Comparison of ENCODE assay signal across 1 cellular context in the genomic region with DNA sequence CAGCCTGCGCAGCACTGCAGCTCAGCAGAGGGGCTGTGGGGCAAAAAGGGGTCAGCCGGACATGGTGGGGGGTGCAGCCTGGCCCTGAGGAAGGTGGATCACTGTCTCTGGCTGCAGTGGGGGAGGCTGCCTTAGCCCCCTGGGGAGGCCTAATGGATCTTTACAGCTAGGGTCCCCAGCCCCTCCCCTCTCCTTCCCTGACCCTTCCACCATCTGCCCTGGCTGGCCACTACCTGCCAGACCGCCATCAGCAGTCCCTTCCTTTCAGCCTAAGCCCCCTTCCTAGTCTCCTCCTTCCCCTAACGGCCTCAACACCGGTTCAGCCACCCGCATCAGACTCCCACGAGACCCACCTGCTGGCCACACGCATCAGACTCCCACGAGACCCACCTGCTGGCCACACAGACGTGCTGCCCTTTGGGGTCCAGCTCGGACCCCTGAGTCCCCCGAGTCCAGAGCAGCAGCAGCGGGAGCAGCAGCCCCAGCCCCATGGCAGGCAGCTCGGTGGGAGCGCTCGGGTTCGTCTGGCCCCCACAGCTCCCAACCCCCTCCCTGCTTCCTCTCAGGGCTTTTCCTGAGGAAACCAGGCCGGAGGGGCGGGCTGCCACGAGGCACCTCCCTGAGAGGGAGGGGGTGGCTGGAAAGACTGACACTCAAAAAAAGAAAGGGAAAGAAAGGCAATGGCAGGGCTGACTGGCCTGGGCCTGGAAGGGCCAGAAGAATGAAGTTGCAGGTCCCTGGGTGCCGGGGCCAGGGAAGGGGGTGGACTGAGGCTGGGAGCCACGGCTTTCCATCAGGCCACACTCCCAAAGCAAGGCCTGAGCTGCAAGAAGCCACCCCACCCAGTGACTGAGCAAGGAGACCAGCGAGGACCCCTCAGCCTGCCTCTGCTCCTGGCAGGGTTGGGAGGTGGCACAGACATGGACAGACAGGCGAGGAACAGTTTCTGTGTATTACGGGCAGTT.
TF ChIP-seq lines count a peak whose summit lies in the region.

A gene with protein sequence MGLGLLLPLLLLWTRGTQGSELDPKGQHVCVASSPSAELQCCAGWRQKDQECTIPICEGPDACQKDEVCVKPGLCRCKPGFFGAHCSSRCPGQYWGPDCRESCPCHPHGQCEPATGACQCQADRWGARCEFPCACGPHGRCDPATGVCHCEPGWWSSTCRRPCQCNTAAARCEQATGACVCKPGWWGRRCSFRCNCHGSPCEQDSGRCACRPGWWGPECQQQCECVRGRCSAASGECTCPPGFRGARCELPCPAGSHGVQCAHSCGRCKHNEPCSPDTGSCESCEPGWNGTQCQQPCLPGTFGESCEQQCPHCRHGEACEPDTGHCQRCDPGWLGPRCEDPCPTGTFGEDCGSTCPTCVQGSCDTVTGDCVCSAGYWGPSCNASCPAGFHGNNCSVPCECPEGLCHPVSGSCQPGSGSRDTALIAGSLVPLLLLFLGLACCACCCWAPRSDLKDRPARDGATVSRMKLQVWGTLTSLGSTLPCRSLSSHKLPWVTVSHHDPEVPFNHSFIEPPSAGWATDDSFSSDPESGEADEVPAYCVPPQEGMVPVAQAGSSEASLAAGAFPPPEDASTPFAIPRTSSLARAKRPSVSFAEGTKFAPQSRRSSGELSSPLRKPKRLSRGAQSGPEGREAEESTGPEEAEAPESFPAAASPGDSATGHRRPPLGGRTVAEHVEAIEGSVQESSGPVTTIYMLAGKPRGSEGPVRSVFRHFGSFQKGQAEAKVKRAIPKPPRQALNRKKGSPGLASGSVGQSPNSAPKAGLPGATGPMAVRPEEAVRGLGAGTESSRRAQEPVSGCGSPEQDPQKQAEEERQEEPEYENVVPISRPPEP (minus strand): TSS at position 526 of the 965 bp plus-strand sequence. CDS start 35 bp downstream, at position 491.

TF ChIP-seq in GM23338, 12 proteins besides CTCF, POLR2A, EP300 and RAD21 (continued from another document):
- TF ChIP-seq, protein P1, sequence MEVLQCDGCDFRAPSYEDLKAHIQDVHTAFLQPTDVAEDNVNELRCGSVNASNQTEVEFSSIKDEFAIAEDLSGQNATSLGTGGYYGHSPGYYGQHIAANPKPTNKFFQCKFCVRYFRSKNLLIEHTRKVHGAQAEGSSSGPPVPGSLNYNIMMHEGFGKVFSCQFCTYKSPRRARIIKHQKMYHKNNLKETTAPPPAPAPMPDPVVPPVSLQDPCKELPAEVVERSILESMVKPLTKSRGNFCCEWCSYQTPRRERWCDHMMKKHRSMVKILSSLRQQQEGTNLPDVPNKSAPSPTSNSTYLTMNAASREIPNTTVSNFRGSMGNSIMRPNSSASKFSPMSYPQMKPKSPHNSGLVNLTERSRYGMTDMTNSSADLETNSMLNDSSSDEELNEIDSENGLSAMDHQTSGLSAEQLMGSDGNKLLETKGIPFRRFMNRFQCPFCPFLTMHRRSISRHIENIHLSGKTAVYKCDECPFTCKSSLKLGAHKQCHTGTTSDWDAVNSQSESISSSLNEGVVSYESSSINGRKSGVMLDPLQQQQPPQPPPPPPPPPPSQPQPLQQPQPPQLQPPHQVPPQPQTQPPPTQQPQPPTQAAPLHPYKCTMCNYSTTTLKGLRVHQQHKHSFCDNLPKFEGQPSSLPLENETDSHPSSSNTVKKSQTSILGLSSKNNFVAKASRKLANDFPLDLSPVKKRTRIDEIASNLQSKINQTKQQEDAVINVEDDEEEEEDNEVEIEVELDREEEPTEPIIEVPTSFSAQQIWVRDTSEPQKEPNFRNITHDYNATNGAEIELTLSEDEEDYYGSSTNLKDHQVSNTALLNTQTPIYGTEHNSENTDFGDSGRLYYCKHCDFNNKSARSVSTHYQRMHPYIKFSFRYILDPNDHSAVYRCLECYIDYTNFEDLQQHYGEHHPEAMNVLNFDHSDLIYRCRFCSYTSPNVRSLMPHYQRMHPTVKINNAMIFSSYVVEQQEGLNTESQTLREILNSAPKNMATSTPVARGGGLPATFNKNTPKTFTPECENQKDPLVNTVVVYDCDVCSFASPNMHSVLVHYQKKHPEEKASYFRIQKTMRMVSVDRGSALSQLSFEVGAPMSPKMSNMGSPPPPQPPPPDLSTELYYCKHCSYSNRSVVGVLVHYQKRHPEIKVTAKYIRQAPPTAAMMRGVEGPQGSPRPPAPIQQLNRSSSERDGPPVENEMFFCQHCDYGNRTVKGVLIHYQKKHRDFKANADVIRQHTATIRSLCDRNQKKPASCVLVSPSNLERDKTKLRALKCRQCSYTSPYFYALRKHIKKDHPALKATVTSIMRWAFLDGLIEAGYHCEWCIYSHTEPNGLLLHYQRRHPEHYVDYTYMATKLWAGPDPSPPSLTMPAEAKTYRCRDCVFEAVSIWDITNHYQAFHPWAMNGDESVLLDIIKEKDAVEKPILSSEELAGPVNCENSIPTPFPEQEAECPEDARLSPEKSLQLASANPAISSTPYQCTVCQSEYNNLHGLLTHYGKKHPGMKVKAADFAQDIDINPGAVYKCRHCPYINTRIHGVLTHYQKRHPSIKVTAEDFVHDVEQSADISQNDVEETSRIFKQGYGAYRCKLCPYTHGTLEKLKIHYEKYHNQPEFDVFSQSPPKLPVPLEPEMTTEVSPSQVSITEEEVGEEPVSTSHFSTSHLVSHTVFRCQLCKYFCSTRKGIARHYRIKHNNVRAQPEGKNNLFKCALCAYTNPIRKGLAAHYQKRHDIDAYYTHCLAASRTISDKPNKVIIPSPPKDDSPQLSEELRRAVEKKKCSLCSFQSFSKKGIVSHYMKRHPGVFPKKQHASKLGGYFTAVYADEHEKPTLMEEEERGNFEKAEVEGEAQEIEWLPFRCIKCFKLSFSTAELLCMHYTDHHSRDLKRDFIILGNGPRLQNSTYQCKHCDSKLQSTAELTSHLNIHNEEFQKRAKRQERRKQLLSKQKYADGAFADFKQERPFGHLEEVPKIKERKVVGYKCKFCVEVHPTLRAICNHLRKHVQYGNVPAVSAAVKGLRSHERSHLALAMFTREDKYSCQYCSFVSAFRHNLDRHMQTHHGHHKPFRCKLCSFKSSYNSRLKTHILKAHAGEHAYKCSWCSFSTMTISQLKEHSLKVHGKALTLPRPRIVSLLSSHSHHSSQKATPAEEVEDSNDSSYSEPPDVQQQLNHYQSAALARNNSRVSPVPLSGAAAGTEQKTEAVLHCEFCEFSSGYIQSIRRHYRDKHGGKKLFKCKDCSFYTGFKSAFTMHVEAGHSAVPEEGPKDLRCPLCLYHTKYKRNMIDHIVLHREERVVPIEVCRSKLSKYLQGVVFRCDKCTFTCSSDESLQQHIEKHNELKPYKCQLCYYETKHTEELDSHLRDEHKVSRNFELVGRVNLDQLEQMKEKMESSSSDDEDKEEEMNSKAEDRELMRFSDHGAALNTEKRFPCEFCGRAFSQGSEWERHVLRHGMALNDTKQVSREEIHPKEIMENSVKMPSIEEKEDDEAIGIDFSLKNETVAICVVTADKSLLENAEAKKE (CRISPR knock-in tag; IDR thresholded peaks at IDR 0.05): no peak
- TF ChIP-seq STAT1 (IDR thresholded peaks at IDR 0.05; ENCODE audit: unreplicated experiment) (no peak), ZNF331 (CRISPR knock-in tag; IDR thresholded peaks at IDR 0.05; ENCODE audit: low read depth) (no peak), EZH2 (IDR thresholded peaks at IDR 0.05; ENCODE audit: low read depth, unreplicated experiment) (no peak), JUNB (IDR thresholded peaks at IDR 0.05; ENCODE audit: unreplicated experiment) (no peak), CREB1 (CRISPR knock-in tag; IDR thresholded peaks at IDR 0.05; ENCODE audit: low read depth) (no peak)
- TF ChIP-seq, protein P2, sequence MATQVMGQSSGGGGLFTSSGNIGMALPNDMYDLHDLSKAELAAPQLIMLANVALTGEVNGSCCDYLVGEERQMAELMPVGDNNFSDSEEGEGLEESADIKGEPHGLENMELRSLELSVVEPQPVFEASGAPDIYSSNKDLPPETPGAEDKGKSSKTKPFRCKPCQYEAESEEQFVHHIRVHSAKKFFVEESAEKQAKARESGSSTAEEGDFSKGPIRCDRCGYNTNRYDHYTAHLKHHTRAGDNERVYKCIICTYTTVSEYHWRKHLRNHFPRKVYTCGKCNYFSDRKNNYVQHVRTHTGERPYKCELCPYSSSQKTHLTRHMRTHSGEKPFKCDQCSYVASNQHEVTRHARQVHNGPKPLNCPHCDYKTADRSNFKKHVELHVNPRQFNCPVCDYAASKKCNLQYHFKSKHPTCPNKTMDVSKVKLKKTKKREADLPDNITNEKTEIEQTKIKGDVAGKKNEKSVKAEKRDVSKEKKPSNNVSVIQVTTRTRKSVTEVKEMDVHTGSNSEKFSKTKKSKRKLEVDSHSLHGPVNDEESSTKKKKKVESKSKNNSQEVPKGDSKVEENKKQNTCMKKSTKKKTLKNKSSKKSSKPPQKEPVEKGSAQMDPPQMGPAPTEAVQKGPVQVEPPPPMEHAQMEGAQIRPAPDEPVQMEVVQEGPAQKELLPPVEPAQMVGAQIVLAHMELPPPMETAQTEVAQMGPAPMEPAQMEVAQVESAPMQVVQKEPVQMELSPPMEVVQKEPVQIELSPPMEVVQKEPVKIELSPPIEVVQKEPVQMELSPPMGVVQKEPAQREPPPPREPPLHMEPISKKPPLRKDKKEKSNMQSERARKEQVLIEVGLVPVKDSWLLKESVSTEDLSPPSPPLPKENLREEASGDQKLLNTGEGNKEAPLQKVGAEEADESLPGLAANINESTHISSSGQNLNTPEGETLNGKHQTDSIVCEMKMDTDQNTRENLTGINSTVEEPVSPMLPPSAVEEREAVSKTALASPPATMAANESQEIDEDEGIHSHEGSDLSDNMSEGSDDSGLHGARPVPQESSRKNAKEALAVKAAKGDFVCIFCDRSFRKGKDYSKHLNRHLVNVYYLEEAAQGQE (IDR thresholded peaks at IDR 0.05; ENCODE audit: unreplicated experiment): no peak
